ENCODE assay signal across 1 cellular context in genomic region chr17:7309628-7310027, GRCh38.
TF ChIP-seq lines count a peak whose summit lies in the region.

No MANE protein-coding gene starts in this region.

TF ChIP-seq in HepG2, 621 proteins besides CTCF, POLR2A, EP300 and RAD21:
- TF ChIP-seq ZMYM3 (CRISPR knock-in tag; IDR thresholded peaks at IDR 0.05) (no peak), RBM22 (optimal IDR thresholded peaks at IDR 0.05; ENCODE audit: low read length) (peak; percentile 44), ZFP36L1 (CRISPR knock-in tag; IDR thresholded peaks at IDR 0.05) (no peak), SIN3A (IDR thresholded peaks at IDR 0.05; ENCODE audit: borderline replicate concordance, low read depth, low read length) (no peak), HOMEZ (CRISPR knock-in tag; IDR thresholded peaks at IDR 0.05; ENCODE audit: low read depth) (no peak), THAP9 (CRISPR knock-in tag; IDR thresholded peaks at IDR 0.05; ENCODE audit: borderline replicate concordance) (no peak), HNF4G (IDR thresholded peaks at IDR 0.05; ENCODE audit: borderline replicate concordance, low read depth, low read length) (no peak), HNF4G (CRISPR knock-in tag; IDR thresholded peaks at IDR 0.05; ENCODE audit: borderline replicate concordance, low read depth) (no peak), TARDBP (CRISPR knock-in tag; IDR thresholded peaks at IDR 0.05) (no peak), FLYWCH1 (CRISPR knock-in tag; IDR thresholded peaks at IDR 0.05) (no peak), ARNTL (CRISPR knock-in tag; IDR thresholded peaks at IDR 0.05) (no peak), SMAD1 (CRISPR knock-in tag; IDR thresholded peaks at IDR 0.05; ENCODE audit: borderline replicate concordance, low read depth) (no peak), PBX3 (CRISPR knock-in tag; IDR thresholded peaks at IDR 0.05; ENCODE audit: borderline replicate concordance) (no peak), ZNF75D (CRISPR knock-in tag; IDR thresholded peaks at IDR 0.05; ENCODE audit: borderline replicate concordance) (no peak), SSRP1 (CRISPR knock-in tag; IDR thresholded peaks at IDR 0.05) (no peak), AKAP8 (CRISPR knock-in tag; IDR thresholded peaks at IDR 0.05) (no peak), ZKSCAN1 (IDR thresholded peaks at IDR 0.05; ENCODE audit: low read length) (no peak), POLR2AphosphoS5 (IDR thresholded peaks at IDR 0.05; ENCODE audit: low read depth, low read length) (0 out of 2 replicates have a peak, but pooled peaks have one; percentile 19), HNF1B (CRISPR knock-in tag; IDR thresholded peaks at IDR 0.05) (0 out of 2 replicates have a peak, but pooled peaks have one; percentile 15)
